Comparison of ENCODE assay signal across 32 cellular contexts in the genomic region with DNA sequence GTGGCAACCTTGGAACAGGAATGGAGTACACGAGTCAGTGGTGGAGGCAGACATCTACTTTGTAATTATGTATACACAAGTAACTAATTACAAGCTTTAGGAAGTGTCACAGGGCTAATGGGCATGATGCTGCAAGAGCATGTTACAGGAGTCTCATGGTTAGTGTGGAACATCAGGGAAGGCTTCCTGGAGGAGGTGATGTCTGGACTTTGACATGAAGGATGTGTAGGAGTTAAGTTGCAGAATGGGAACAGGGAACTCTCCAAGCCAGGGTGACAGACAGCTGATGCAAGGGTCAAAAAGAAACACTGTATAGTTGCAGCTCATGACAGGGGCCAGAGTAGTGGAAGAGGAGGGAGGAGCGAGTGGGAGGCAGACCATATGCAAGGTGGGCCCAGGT.
"Had no signal": no experiment of that assay in that cellular context is flagged by ENCODE, and none has a peak within 500 bp of the region (broad histone marks: within the 10 kb centered on the region; RNA-seq: fewer than 3 reads in every experiment).

No MANE protein-coding gene starts in this region.

- H3K27ac Mint-ChIP-seq: activated CD4-positive, alpha-beta memory T cell treated with anti-CD3 and anti-CD28 coated beads, Interleukin-2, amount 10 ng/mL, durations not matched to agents 7 days and 5 days; activated CD4-positive, alpha-beta T cell treated with anti-CD3 and anti-CD28 coated beads, Interleukin-2, amount 10 ng/mL, durations not matched to agents 7 days and 5 days; activated naive CD4-positive, alpha-beta T cell treated with anti-CD3 and anti-CD28 coated beads for 36 hours; activated naive CD4-positive, alpha-beta T cell treated with anti-CD3 and anti-CD28 coated beads, Interleukin-2, amount 50 U/mL, for 24 hours; activated naive CD8-positive, alpha-beta T cell treated with anti-CD3 and anti-CD28 coated beads for 36 hours; activated naive CD8-positive, alpha-beta T cell treated with anti-CD3 and anti-CD28 coated beads, Interleukin-2, amount 50 U/mL, for 24 hours; activated T-helper 1 cell treated with anti-CD3 and anti-CD28 coated beads, Interleukin-12 subunit alpha, Interleukin-12 subunit beta, Interleukin-2, Interleukin-4 antibody, amounts not matched to agents 30 ng/mL and 10 ng/mL and 1 ng/mL, durations not matched to agents 14 hours and 24 hours and 36 hours; activated T-helper 2 cell treated with anti-CD3 and anti-CD28 coated beads, Interferon-gamma antibody, Interleukin-2, Interleukin-4, amounts not matched to agents 10 μg/mL and 5 μg/mL and 100 μg/mL, durations not matched to agents 14 hours and 24 hours and 36 hours; WTC11 had no signal

- H3K4me3 ChIP-seq: adrenal gland, body of pancreas, cardiac muscle cell, colonic mucosa, esophagus squamous epithelium, gastroesophageal sphincter had no signal

- H3K27me3 Mint-ChIP-seq: activated CD4-positive, alpha-beta memory T cell treated with anti-CD3 and anti-CD28 coated beads, Interleukin-2, amount 10 ng/mL, durations not matched to agents 7 days and 5 days; activated CD4-positive, alpha-beta T cell treated with anti-CD3 and anti-CD28 coated beads, Interleukin-2, amount 10 ng/mL, durations not matched to agents 7 days and 5 days; activated naive CD8-positive, alpha-beta T cell treated with anti-CD3 and anti-CD28 coated beads for 36 hours; activated naive CD8-positive, alpha-beta T cell treated with anti-CD3 and anti-CD28 coated beads, Interleukin-2, amount 50 U/mL, for 24 hours had no signal

- H3K4me1 Mint-ChIP-seq: activated CD4-positive, alpha-beta memory T cell treated with anti-CD3 and anti-CD28 coated beads, Interleukin-2, amount 10 ng/mL, durations not matched to agents 7 days and 5 days; activated CD4-positive, alpha-beta T cell treated with anti-CD3 and anti-CD28 coated beads, Interleukin-2, amount 10 ng/mL, durations not matched to agents 7 days and 5 days; activated naive CD4-positive, alpha-beta T cell treated with anti-CD3 and anti-CD28 coated beads, Interleukin-2, amount 50 U/mL, for 24 hours; activated naive CD8-positive, alpha-beta T cell treated with anti-CD3 and anti-CD28 coated beads for 36 hours; activated naive CD8-positive, alpha-beta T cell treated with anti-CD3 and anti-CD28 coated beads, Interleukin-2, amount 50 U/mL, for 24 hours; WTC11 had no signal

- H3K27ac ChIP-seq: adrenal gland, body of pancreas, cardiac muscle cell, colonic mucosa, epithelial cell of prostate, esophagus squamous epithelium, gastroesophageal sphincter, VCaP had no signal

- FAIRE-seq: endometrium, endothelial cell of umbilical vein, TTC549 had no signal

- H3K36me3 ChIP-seq: adrenal gland, cardiac muscle cell, colonic mucosa, esophagus squamous epithelium, gastroesophageal sphincter had no signal

- H3K36me3 Mint-ChIP-seq: activated naive CD4-positive, alpha-beta T cell treated with anti-CD3 and anti-CD28 coated beads, Interleukin-2, amount 50 U/mL, for 24 hours; activated naive CD8-positive, alpha-beta T cell treated with anti-CD3 and anti-CD28 coated beads for 36 hours had no signal

- H3K9me3 Mint-ChIP-seq: activated naive CD4-positive, alpha-beta T cell treated with anti-CD3 and anti-CD28 coated beads for 36 hours; activated naive CD4-positive, alpha-beta T cell treated with anti-CD3 and anti-CD28 coated beads, Interleukin-2, amount 50 U/mL, for 24 hours; activated naive CD8-positive, alpha-beta T cell treated with anti-CD3 and anti-CD28 coated beads for 36 hours; activated naive CD8-positive, alpha-beta T cell treated with anti-CD3 and anti-CD28 coated beads, Interleukin-2, amount 50 U/mL, for 24 hours; activated T-helper 1 cell treated with anti-CD3 and anti-CD28 coated beads, Interleukin-12 subunit alpha, Interleukin-12 subunit beta, Interleukin-2, Interleukin-4 antibody, amounts not matched to agents 30 ng/mL and 10 ng/mL and 1 ng/mL, durations not matched to agents 14 hours and 24 hours and 36 hours; activated T-helper 2 cell treated with anti-CD3 and anti-CD28 coated beads, Interferon-gamma antibody, Interleukin-2, Interleukin-4, amounts not matched to agents 10 μg/mL and 5 μg/mL and 100 μg/mL, durations not matched to agents 14 hours and 24 hours and 36 hours had no signal

- DNase-seq: activated CD4-positive, alpha-beta memory T cell treated with anti-CD3 and anti-CD28 coated beads, Interleukin-2, amount 10 ng/mL, durations not matched to agents 7 days and 5 days; activated CD4-positive, alpha-beta T cell treated with anti-CD3 and anti-CD28 coated beads for 1 hour; activated CD4-positive, alpha-beta T cell treated with anti-CD3 and anti-CD28 coated beads for 4 hours; activated CD4-positive, alpha-beta T cell treated with anti-CD3 and anti-CD28 coated beads, Interleukin-2, amount 10 ng/mL, durations not matched to agents 7 days and 5 days; activated CD4-positive, alpha-beta T cell treated with anti-CD3 and anti-CD28 coated beads, Interleukin-2, amount 50 U/mL, for 4 hours; activated effector memory CD4-positive, alpha-beta T cell treated with anti-CD3 and anti-CD28 coated beads, Interleukin-2, amount 50 U/mL, for 16 hours; activated naive CD4-positive, alpha-beta T cell treated with anti-CD3 and anti-CD28 coated beads for 36 hours; activated naive CD8-positive, alpha-beta T cell treated with anti-CD3 and anti-CD28 coated beads for 36 hours; activated naive CD8-positive, alpha-beta T cell treated with anti-CD3 and anti-CD28 coated beads, Interleukin-2, amount 50 U/mL, for 24 hours; activated T-cell treated with anti-CD3 and anti-CD28 coated beads, Interleukin-2, amount 50 U/mL, for 48 hours; adrenal gland; amygdala; body of pancreas; central memory CD4-positive, alpha-beta T cell; cerebellar nuclear complex; colonic mucosa; effector CD8-positive, alpha-beta T cell; esophagus squamous epithelium; foreskin melanocyte; hippocampal formation; T-helper 2 cell had no signal

- H3K9me3 ChIP-seq: adrenal gland, body of pancreas, colonic mucosa, esophagus squamous epithelium, gastroesophageal sphincter had no signal

- H3K27me3 ChIP-seq: adrenal gland, body of pancreas, colonic mucosa had no signal

- ATAC-seq: activated naive CD8-positive, alpha-beta T cell treated with anti-CD3 and anti-CD28 coated beads, Interleukin-2, amount 50 U/mL, for 24 hours; body of pancreas; gastroesophageal sphincter; WTC11 had no signal

- H3K4me3 Mint-ChIP-seq: activated CD4-positive, alpha-beta memory T cell treated with anti-CD3 and anti-CD28 coated beads, Interleukin-2, amount 10 ng/mL, durations not matched to agents 7 days and 5 days; activated CD4-positive, alpha-beta T cell treated with anti-CD3 and anti-CD28 coated beads, Interleukin-2, amount 10 ng/mL, durations not matched to agents 7 days and 5 days; activated naive CD4-positive, alpha-beta T cell treated with anti-CD3 and anti-CD28 coated beads for 36 hours; activated naive CD4-positive, alpha-beta T cell treated with anti-CD3 and anti-CD28 coated beads, Interleukin-2, amount 50 U/mL, for 24 hours; activated naive CD8-positive, alpha-beta T cell treated with anti-CD3 and anti-CD28 coated beads for 36 hours; activated naive CD8-positive, alpha-beta T cell treated with anti-CD3 and anti-CD28 coated beads, Interleukin-2, amount 50 U/mL, for 24 hours; activated T-helper 1 cell treated with anti-CD3 and anti-CD28 coated beads, Interleukin-12 subunit alpha, Interleukin-12 subunit beta, Interleukin-2, Interleukin-4 antibody, amounts not matched to agents 30 ng/mL and 10 ng/mL and 1 ng/mL, durations not matched to agents 14 hours and 24 hours and 36 hours; WTC11 had no signal

- H3K4me1 ChIP-seq: adrenal gland, body of pancreas, colonic mucosa, esophagus squamous epithelium, gastroesophageal sphincter had no signal
